ENCODE assay signal across 16 cellular contexts in the genomic region with DNA sequence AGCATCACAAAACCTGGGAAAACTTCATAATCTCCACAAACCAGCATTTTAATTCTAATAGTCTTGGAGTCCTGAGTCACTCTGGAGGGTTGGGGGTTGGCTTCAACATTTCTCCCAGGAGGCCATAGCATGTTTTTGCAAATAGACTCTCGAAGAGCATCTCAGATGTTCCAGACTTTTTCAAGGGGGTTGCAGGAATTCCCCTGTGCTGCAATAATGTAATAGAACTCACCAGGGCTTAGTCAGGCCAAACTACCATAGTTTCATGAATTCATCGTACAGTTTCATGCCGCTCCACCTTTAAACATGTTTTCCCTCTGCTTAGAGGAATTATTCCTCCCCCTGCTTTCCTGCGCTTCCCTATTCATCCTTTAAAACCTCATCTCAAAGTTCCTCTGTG.
DNase-seq lines count a peak whose midpoint lies in the region; ATAC-seq and TF ChIP-seq lines count a peak whose summit lies in the region.
"Had no signal": no experiment of that assay in that cellular context is flagged by ENCODE, and none has a peak within 500 bp of the region (broad histone marks: within the 10 kb centered on the region; RNA-seq: fewer than 3 reads in every experiment).

No MANE protein-coding gene starts in this region.

- no peak overlapping the region for H4K5ac ChIP-seq in mesendoderm (ENCODE audit: low read length)

- H3K27me3 ChIP-seq in mesendoderm (ENCODE audit: insufficient read depth, low read length, poor library complexity): no peaks in the 10 kb centered on the region
- no peaks in the 10 kb centered on the region for H3K27me3 ChIP-seq in brain microvascular endothelial cell (replicated peaks)
- H3K27me3 ChIP-seq: BLaER1 had no signal

- no peak overlapping the region for H2AK5ac ChIP-seq in mesendoderm (ENCODE audit: low read length)

- H3K4me3 ChIP-seq in mesendoderm (ENCODE audit: low read length) (no peak overlapping the region), brain microvascular endothelial cell (ENCODE audit: low read depth, low read length) (no peak overlapping the region)
- H3K4me3 ChIP-seq: BLaER1, PC-9 had no signal

- no peaks in the 10 kb centered on the region for H3K4me1 Mint-ChIP-seq in activated naive CD4-positive, alpha-beta T cell treated with anti-CD3 and anti-CD28 coated beads, Interleukin-2, amount 10 ng/mL, durations not matched to agents 7 days and 5 days
- H3K4me1 Mint-ChIP-seq in activated naive CD4-positive, alpha-beta T cell treated with anti-CD3 and anti-CD28 coated beads for 36 hours (ENCODE audit: low read depth): no peaks in the 10 kb centered on the region

- H3K27ac ChIP-seq in mesendoderm (ENCODE audit: low read depth, low read length) (peak overlapping the region; percentile 40), brain microvascular endothelial cell (no peak overlapping the region)
- H3K27ac ChIP-seq: 22Rv1, BLaER1, PC-9 had no signal

- H3K18ac ChIP-seq in mesendoderm (ENCODE audit: low read length): no peak overlapping the region

- TF ChIP-seq CTCF in brain microvascular endothelial cell (IDR thresholded peaks at IDR 0.05; ENCODE audit: low read depth, low read length, missing control alignments): no peak

- H2BK120ac ChIP-seq in mesendoderm (ENCODE audit: low read depth, low read length): no peak overlapping the region

- H3K9ac ChIP-seq in mesendoderm (ENCODE audit: low read length): no peak overlapping the region
- H3K9ac ChIP-seq: BLaER1 had no signal

- no peaks in the 10 kb centered on the region for H3K9me3 Mint-ChIP-seq in activated naive CD4-positive, alpha-beta T cell treated with anti-CD3 and anti-CD28 coated beads, Interleukin-2, amount 10 ng/mL, durations not matched to agents 7 days and 5 days
- peaks cover 3% of the 10 kb centered on the region for H3K9me3 Mint-ChIP-seq in activated naive CD4-positive, alpha-beta T cell treated with anti-CD3 and anti-CD28 coated beads for 36 hours

- no peaks in the 10 kb centered on the region for H3K79me1 ChIP-seq in mesendoderm (ENCODE audit: low read length)

- CTCF ChIA-PET in activated naive CD4-positive, alpha-beta T cell treated with anti-CD3 and anti-CD28 coated beads, Interleukin-2, amount 10 ng/mL, durations not matched to agents 7 days and 5 days (lab: Charles Lee): no interaction called here
- CTCF ChIA-PET in activated naive CD4-positive, alpha-beta T cell treated with anti-CD3 and anti-CD28 coated beads for 36 hours (lab: Charles Lee): no interaction called here

- intact Hi-C loops in Right ventricle myocardium superior (cut with DNase I) (no loop called here), cardiac septum (cut with DNase I) (no loop called here)
- intact Hi-C loops in activated naive CD4-positive, alpha-beta T cell treated with anti-CD3 and anti-CD28 coated beads for 36 hours (cut with micrococcal nuclease): no loop called here

- peaks cover 2% of the 10 kb centered on the region for H3K4me1 ChIP-seq in mesendoderm (ENCODE audit: control insufficient read depth, low read depth, low read length)
- H3K4me1 ChIP-seq: BLaER1 had no signal

- no peak for DNase-seq in Right ventricle myocardium superior
- no peak for DNase-seq in cardiac septum (ENCODE audit: low spot score)
- peak; percentile 53 for DNase-seq in fibroblast of gingiva (ENCODE audit: low read depth)
- DNase-seq in mesendoderm: no peak
- no peak for DNase-seq in brain microvascular endothelial cell
- DNase-seq in activated naive CD4-positive, alpha-beta T cell treated with anti-CD3 and anti-CD28 coated beads, Interleukin-2, amount 10 ng/mL, durations not matched to agents 7 days and 5 days: no peak
- DNase-seq in activated naive CD4-positive, alpha-beta T cell treated with anti-CD3 and anti-CD28 coated beads for 36 hours: no peak
- no peak for DNase-seq in middle frontal gyrus (ENCODE audit: extremely low spot score, low spot score)
- DNase-seq: DND-41, KBM-7, NCI-H1436 treated with DMSO at 0.1 percent for 48 hours, NCI-H2081, NCI-H510A treated with DMSO at 0.1 percent for 48 hours had no signal

- H3K4me3 Mint-ChIP-seq in activated naive CD4-positive, alpha-beta T cell treated with anti-CD3 and anti-CD28 coated beads, Interleukin-2, amount 10 ng/mL, durations not matched to agents 7 days and 5 days: no peak overlapping the region
- H3K4me3 Mint-ChIP-seq in activated naive CD4-positive, alpha-beta T cell treated with anti-CD3 and anti-CD28 coated beads for 36 hours: no peak overlapping the region

- no peak overlapping the region for H3K4me2 ChIP-seq in mesendoderm (ENCODE audit: low read length)
- H3K4me2 ChIP-seq: BLaER1, PC-9 had no signal

- peak; percentile 12 for ATAC-seq in Right ventricle myocardium superior (ENCODE audit: poor library complexity)

- no peak overlapping the region for H2BK5ac ChIP-seq in mesendoderm (ENCODE audit: low read length)

- H3K23ac ChIP-seq in mesendoderm (ENCODE audit: low read length): no peak overlapping the region

- no peak overlapping the region for H3K27ac Mint-ChIP-seq in activated naive CD4-positive, alpha-beta T cell treated with anti-CD3 and anti-CD28 coated beads, Interleukin-2, amount 10 ng/mL, durations not matched to agents 7 days and 5 days
- no peak overlapping the region for H3K27ac Mint-ChIP-seq in activated naive CD4-positive, alpha-beta T cell treated with anti-CD3 and anti-CD28 coated beads for 36 hours

- H3K36me3 ChIP-seq in mesendoderm (ENCODE audit: control insufficient read depth, insufficient read depth, low read length) (no peaks in the 10 kb centered on the region), brain microvascular endothelial cell (replicated peaks) (no peaks in the 10 kb centered on the region)
- H3K36me3 ChIP-seq: BLaER1 had no signal

- no peaks in the 10 kb centered on the region for H3K79me2 ChIP-seq in mesendoderm (ENCODE audit: control insufficient read depth, insufficient read depth, low read length)

- in situ Hi-C loops in brain microvascular endothelial cell (cut with HindIII; ENCODE audit: low pct_ligation_motif_present, low sequenced_read_pairs): no loop called here

- H3K56ac ChIP-seq in mesendoderm (ENCODE audit: low read length): no peak overlapping the region

- no CpG with 5 or more reads among the region's 4 CpGs for WGBS in mesendoderm (ENCODE audit: extremely low coverage, insufficient coverage, low lambda C conversion rate)

- no peak overlapping the region for H3K4ac ChIP-seq in mesendoderm (ENCODE audit: low read depth, low read length)

- no peaks in the 10 kb centered on the region for H3K27me3 Mint-ChIP-seq in activated naive CD4-positive, alpha-beta T cell treated with anti-CD3 and anti-CD28 coated beads, Interleukin-2, amount 10 ng/mL, durations not matched to agents 7 days and 5 days
- peaks cover 5% of the 10 kb centered on the region for H3K27me3 Mint-ChIP-seq in activated naive CD4-positive, alpha-beta T cell treated with anti-CD3 and anti-CD28 coated beads for 36 hours (ENCODE audit: low read depth)

- H2BK15ac ChIP-seq in mesendoderm (replicated peaks; ENCODE audit: low read depth): no peak overlapping the region

- no peaks in the 10 kb centered on the region for H3K36me3 Mint-ChIP-seq in activated naive CD4-positive, alpha-beta T cell treated with anti-CD3 and anti-CD28 coated beads, Interleukin-2, amount 10 ng/mL, durations not matched to agents 7 days and 5 days
- H3K36me3 Mint-ChIP-seq in activated naive CD4-positive, alpha-beta T cell treated with anti-CD3 and anti-CD28 coated beads for 36 hours (ENCODE audit: low read depth): no peaks in the 10 kb centered on the region

- H4K8ac ChIP-seq in mesendoderm (ENCODE audit: low read depth, low read length): no peak overlapping the region
